ENCODE assay signal across 14 cellular contexts in genomic region chr11:86395061-86395551, GRCh38. TPM values are rescaled to one million over a fixed set of nuclear protein-coding genes. Genes with fewer than 3 reads are reported as not detected.
DNase-seq lines count a peak whose midpoint lies in the region; TF ChIP-seq lines count a peak whose summit lies in the region.
"Had no signal": no experiment of that assay in that cellular context is flagged by ENCODE, and none has a peak within 500 bp of the region (broad histone marks: within the 10 kb centered on the region; RNA-seq: fewer than 3 reads in every experiment).

No MANE protein-coding gene starts in this region.

- H3K36me3 ChIP-seq in cardiac muscle cell (no peaks in the 10 kb centered on the region), suprapubic skin (no peaks in the 10 kb centered on the region), Caco-2 (ENCODE audit: control insufficient read depth, insufficient read depth, low read length) (no peaks in the 10 kb centered on the region)
- H3K36me3 ChIP-seq: BLaER1, gastrocnemius medialis had no signal

- no peaks in the 10 kb centered on the region for H3K27me3 ChIP-seq in cardiac muscle cell
- no peaks in the 10 kb centered on the region for H3K27me3 ChIP-seq in suprapubic skin
- H3K27me3 ChIP-seq in Caco-2 (replicated peaks; ENCODE audit: control insufficient read depth, insufficient read depth, low read length) = no peaks in the 10 kb centered on the region
- H3K27me3 ChIP-seq: BLaER1, gastrocnemius medialis had no signal

- in situ Hi-C loops in astrocyte of the spinal cord (cut with HindIII; ENCODE audit: low sequenced_read_pairs) = no loop called here

- peaks cover 8% of the 10 kb centered on the region for H3K4me1 Mint-ChIP-seq in type B pancreatic cell (ENCODE audit: unreplicated experiment)
- H3K4me1 Mint-ChIP-seq in Caco-2 (ENCODE audit: low read depth, unreplicated experiment) = no peaks in the 10 kb centered on the region
- H3K4me1 Mint-ChIP-seq: memory B cell; stimulated activated naive B cell treated with anti-CD40 and anti-IgM and Interleukin-4, amounts not matched to agents 10 μg/mL and 1 μg/mL and 100 μg/mL, for 72 hours had no signal

- 56% methylated on average over 6 of the region's 6 CpGs for WGBS in suprapubic skin

- TF ChIP-seq POLR2A in suprapubic skin (IDR thresholded peaks at IDR 0.05) = no peak

- H3K9me3 ChIP-seq in cardiac muscle cell (ENCODE audit: low read depth) (no peaks in the 10 kb centered on the region), suprapubic skin (no peaks in the 10 kb centered on the region), Caco-2 (no peaks in the 10 kb centered on the region)
- H3K9me3 ChIP-seq: BLaER1, gastrocnemius medialis had no signal

- no peak for TF ChIP-seq CTCF in cardiac muscle cell (IDR thresholded peaks at IDR 0.05; ENCODE audit: low read depth, low read length)
- no peak for TF ChIP-seq CTCF in astrocyte of the spinal cord (IDR thresholded peaks at IDR 0.05; ENCODE audit: low read depth, low read length)
- TF ChIP-seq CTCF in type B pancreatic cell (conservative IDR thresholded peaks at IDR 0.05) = no peak
- no peak for TF ChIP-seq CTCF in suprapubic skin (IDR thresholded peaks at IDR 0.05)
- no peak for TF ChIP-seq CTCF in Caco-2 (IDR thresholded peaks at IDR 0.05; ENCODE audit: insufficient read depth in 1 of 2, low read depth in 1 of 2, low read length in 1 of 2, severe bottlenecking in 1 of 2, unreplicated experiment in 1 of 2)

- H3K36me3 Mint-ChIP-seq in type B pancreatic cell (no peaks in the 10 kb centered on the region), Caco-2 (ENCODE audit: insufficient read depth, unreplicated experiment) (no peaks in the 10 kb centered on the region)

- H3K4me3 Mint-ChIP-seq in type B pancreatic cell (no peak overlapping the region), Caco-2 (ENCODE audit: unreplicated experiment) (no peak overlapping the region)
- H3K4me3 Mint-ChIP-seq: memory B cell; stimulated activated naive B cell treated with anti-CD40 and anti-IgM and Interleukin-4, amounts not matched to agents 10 μg/mL and 1 μg/mL and 100 μg/mL, for 72 hours had no signal

- BruUV-seq in Caco-2 (replicated peaks; lab: Mats Ljungman, UMichigan) = no TSS peak

- H3K27ac ChIP-seq in cardiac muscle cell = peak overlapping the region; percentile 9
- H3K27ac ChIP-seq in suprapubic skin = no peak overlapping the region
- H3K27ac ChIP-seq: BLaER1 had no signal

- no peaks in the 10 kb centered on the region for H3K4me1 ChIP-seq in cardiac muscle cell (ENCODE audit: low read depth)
- H3K4me1 ChIP-seq in suprapubic skin = no peaks in the 10 kb centered on the region
- H3K4me1 ChIP-seq in Caco-2 = no peaks in the 10 kb centered on the region
- H3K4me1 ChIP-seq: BLaER1 had no signal

- POLR2A ChIA-PET in Caco-2 (lab: Charles Lee) = no interaction called here

- intact Hi-C loops in cardiac septum (cut with DNase I) (no loop called here), Caco-2 (cut with micrococcal nuclease; ENCODE audit: unreplicated experiment) (no loop called here)

- H3K27ac Mint-ChIP-seq in type B pancreatic cell (peak overlapping the region; percentile 86), Caco-2 (ENCODE audit: unreplicated experiment) (no peak overlapping the region)
- H3K27ac Mint-ChIP-seq: memory B cell; stimulated activated naive B cell treated with anti-CD40 and anti-IgM and Interleukin-4, amounts not matched to agents 10 μg/mL and 1 μg/mL and 100 μg/mL, for 72 hours had no signal

- CTCF ChIA-PET in Caco-2 (lab: Charles Lee) = no interaction called here

- TF ChIP-seq EP300 in suprapubic skin (IDR thresholded peaks at IDR 0.05) = no peak

- DNase-seq in cardiac muscle cell (ENCODE audit: low read depth in 1 of 2, low spot score in 1 of 2) (peak in 1 of 2 donors; percentile 12), cardiac septum (ENCODE audit: low spot score) (no peak), astrocyte of the spinal cord (ENCODE audit: low read depth, low spot score) (peak; percentile 47), kidney tubule cell (ENCODE audit: low spot score) (peak; percentile 71), type B pancreatic cell (ENCODE audit: extremely low spot score, unreplicated experiment) (no peak), suprapubic skin (ENCODE audit: low spot score in 2 of 2) (no peak), Caco-2 (no peak)
- DNase-seq in activated CD4-positive, alpha-beta T cell treated with anti-CD3 and anti-CD28 coated beads, Interleukin-2, amount 50 U/mL, for 4 hours = no peak
- DNase-seq: activated T-cell treated with anti-CD3 and anti-CD28 coated beads for 4 hours; NCI-H524; stimulated activated naive B cell treated with anti-CD40 and anti-IgM and Interleukin-4, amounts not matched to agents 10 μg/mL and 1 μg/mL and 100 μg/mL, for 72 hours had no signal

- H3K9me3 Mint-ChIP-seq in type B pancreatic cell = no peaks in the 10 kb centered on the region
- H3K9me3 Mint-ChIP-seq in Caco-2 (ENCODE audit: unreplicated experiment) = peaks cover 10% of the 10 kb centered on the region
- H3K9me3 Mint-ChIP-seq: memory B cell; stimulated activated naive B cell treated with anti-CD40 and anti-IgM and Interleukin-4, amounts not matched to agents 10 μg/mL and 1 μg/mL and 100 μg/mL, for 72 hours had no signal

- no peaks in the 10 kb centered on the region for H3K27me3 Mint-ChIP-seq in type B pancreatic cell
- no peaks in the 10 kb centered on the region for H3K27me3 Mint-ChIP-seq in Caco-2 (ENCODE audit: insufficient read depth, unreplicated experiment)
- H3K27me3 Mint-ChIP-seq: memory B cell; stimulated activated naive B cell treated with anti-CD40 and anti-IgM and Interleukin-4, amounts not matched to agents 10 μg/mL and 1 μg/mL and 100 μg/mL, for 72 hours had no signal

- H3K4me3 ChIP-seq in cardiac muscle cell (no peak overlapping the region), astrocyte of the spinal cord (ENCODE audit: low read depth, low read length) (no peak overlapping the region), suprapubic skin (no peak overlapping the region), Caco-2 (ENCODE audit: low read depth, low read length) (no peak overlapping the region)
- H3K4me3 ChIP-seq: BLaER1, gastrocnemius medialis had no signal

RNA-seq across cellular contexts. Expression of gene CCDC81, which starts 20.4 kb away (rescaled TPM):
- total RNA-seq in cardiac muscle cell (2.2 and 3.2 TPM in 2 replicates), cardiac septum (0.59 TPM), type B pancreatic cell (ENCODE audit: low replicate concordance) (0.79 and 3.2 TPM in 2 replicates), suprapubic skin (1 to 10 TPM in 2 of 4 donors, not detected in 2; 1.1 to 1.8 TPM), Caco-2 (2022) (1.1 and 1.3 TPM in 2 replicates)
- 1.1 and 2.6 TPM in 2 replicates for polyA plus RNA-seq in cardiac muscle cell

Comparison
In these comparisons a context has a peak if more than half of its experiments do, and no peak if none do; other contexts are left out.
1. DNase-seq: peak in astrocyte of the spinal cord (single experiment) and kidney tubule cell (single experiment); none in cardiac septum (single experiment), type B pancreatic cell (single experiment), suprapubic skin (0 of 2), Caco-2 (0 of 2) and activated CD4-positive, alpha-beta T cell treated with anti-CD3 and anti-CD28 coated beads, Interleukin-2, amount 50 U/mL, for 4 hours (0 of 2).